Comparison of ENCODE assay signal across 21 cellular contexts in the genomic region with DNA sequence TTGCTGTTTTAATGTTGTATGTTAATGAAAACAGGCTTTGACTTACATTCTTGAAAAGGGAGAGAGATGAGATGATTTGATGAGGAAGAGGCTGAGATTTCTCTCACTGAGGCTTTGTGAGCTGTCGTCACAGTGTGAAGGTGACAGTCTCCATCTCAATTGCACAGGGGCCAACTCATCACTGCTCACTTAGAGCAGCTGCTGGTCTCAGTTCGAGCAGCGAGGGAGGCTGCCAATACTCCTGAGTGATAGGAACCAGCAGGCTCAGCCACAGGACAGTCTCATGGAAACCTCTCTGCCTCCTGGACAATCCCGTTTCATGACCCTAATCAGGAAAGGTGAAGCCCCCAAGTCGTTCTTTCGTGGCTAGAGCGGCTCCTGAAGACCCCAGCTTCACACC.
"Had no signal": no experiment of that assay in that cellular context is flagged by ENCODE, and none has a peak within 500 bp of the region (broad histone marks: within the 10 kb centered on the region; RNA-seq: fewer than 3 reads in every experiment).

No MANE protein-coding gene starts in this region.

- H3K27me3 ChIP-seq: ascending aorta, breast epithelium, gastroesophageal sphincter, neutrophil, spleen had no signal

- H3K27ac ChIP-seq: ascending aorta, breast epithelium, gastroesophageal sphincter, lower lobe of right lung, neutrophil, parathyroid adenoma, spleen, VCaP had no signal

- H3K4me2 ChIP-seq: SK-N-SH had no signal

- H3K4me3 ChIP-seq: ascending aorta, breast epithelium, gastroesophageal sphincter, lower lobe of right lung, spleen had no signal

- H2AFZ ChIP-seq: parathyroid adenoma had no signal

- H3K4me1 ChIP-seq: ascending aorta, breast epithelium, lower lobe of right lung, parathyroid adenoma, spleen had no signal

- H3K9me2 ChIP-seq: SK-N-SH had no signal

- H3K9ac ChIP-seq: parathyroid adenoma, SK-N-SH had no signal

- H3K9me3 ChIP-seq: ascending aorta, breast epithelium, gastroesophageal sphincter, lower lobe of right lung, neutrophil, spleen had no signal

- ATAC-seq: activated CD8-positive, alpha-beta memory T cell treated with anti-CD3 and anti-CD28 coated beads, Interleukin-2, amount 10 ng/mL, durations not matched to agents 7 days and 5 days; gastroesophageal sphincter; lower lobe of right lung; stimulated activated naive CD8-positive, alpha-beta T cell treated with anti-CD3 and anti-CD28 coated beads, Interleukin-15, amount 100 ng/mL, for 72 hours; T-cell had no signal

- DNase-seq: activated CD4-positive, alpha-beta memory T cell treated with anti-CD3 and anti-CD28 coated beads for 36 hours; activated CD8-positive, alpha-beta memory T cell treated with anti-CD3 and anti-CD28 coated beads, Interleukin-2, amount 10 ng/mL, durations not matched to agents 7 days and 5 days; activated naive CD4-positive, alpha-beta T cell treated with anti-CD3 and anti-CD28 coated beads, Interleukin-2, amount 10 ng/mL, durations not matched to agents 7 days and 5 days; activated T-cell treated with anti-CD3 and anti-CD28 coated beads, Interleukin-2, amount 50 U/mL, for 1 hour; dermis blood vessel endothelial cell; erythroblast; hippocampal formation; lower lobe of right lung; midbrain; naive B cell; SK-N-SH; spleen; stimulated activated naive CD8-positive, alpha-beta T cell treated with anti-CD3 and anti-CD28 coated beads, Interleukin-15, amount 100 ng/mL, for 72 hours; T-cell; T-helper 9 cell had no signal

- H3K79me2 ChIP-seq: parathyroid adenoma had no signal

- H3K36me3 ChIP-seq: ascending aorta, breast epithelium, gastroesophageal sphincter, lower lobe of right lung, neutrophil, spleen had no signal
